In the genomic region with DNA sequence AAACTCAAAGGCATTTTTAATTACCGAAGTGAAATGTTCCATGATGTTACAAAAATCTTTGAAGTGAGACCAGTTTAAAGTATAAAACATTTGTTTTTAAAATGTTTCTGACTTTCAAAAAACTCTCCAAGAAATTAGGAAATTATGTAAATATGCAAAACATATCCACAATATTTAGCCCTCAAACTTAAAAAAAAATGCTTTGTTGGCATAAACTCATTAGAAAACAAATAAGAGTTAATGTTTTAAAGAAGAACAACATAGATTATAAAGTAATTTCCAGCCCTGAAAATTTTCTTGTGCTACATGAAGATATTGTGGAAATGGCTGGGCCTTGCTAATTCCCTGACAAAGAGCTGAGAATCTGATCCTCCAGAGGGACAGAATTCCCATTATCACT, we compare ENCODE assay signal across 19 cellular contexts.
"Had no signal": no experiment of that assay in that cellular context is flagged by ENCODE, and none has a peak within 500 bp of the region (broad histone marks: within the 10 kb centered on the region; RNA-seq: fewer than 3 reads in every experiment).

No MANE protein-coding gene starts in this region.

- ATAC-seq: T-cell had no signal

- FAIRE-seq: RCC 7860 had no signal

- H3K27me3 ChIP-seq: MG63 had no signal

- H3K4me3 Mint-ChIP-seq: T-cell had no signal

- DNase-seq: Karpas-422, KG1, MG63, NCI-H1092 treated with DMSO at 0.1 percent for 48 hours, NCI-H1436, NCI-H2029, NCI-H2081 treated with DMSO at 0.1 percent for 48 hours, NCI-H2227 treated with DMSO at 0.1 percent for 48 hours, NCI-H446, NCI-H510A, NCI-H524 treated with DMSO at 0.1 percent for 48 hours, NCI-H69, NCI-H774, SHP77, SK-N-SH, SW 1271, T-cell had no signal

- H3K36me3 ChIP-seq: MG63 had no signal

- H3K9ac ChIP-seq: SK-N-SH had no signal

- H3K27ac ChIP-seq: RWPE1 had no signal

- H3K27ac Mint-ChIP-seq: T-cell had no signal

- H3K9me3 ChIP-seq: SK-N-SH had no signal

- H3K4me2 ChIP-seq: SK-N-SH had no signal

- H3K4me3 ChIP-seq: MG63 had no signal

- H3K36me3 Mint-ChIP-seq: T-cell had no signal
